Comparison of ENCODE assay signal across 9 cellular contexts in the genomic region with DNA sequence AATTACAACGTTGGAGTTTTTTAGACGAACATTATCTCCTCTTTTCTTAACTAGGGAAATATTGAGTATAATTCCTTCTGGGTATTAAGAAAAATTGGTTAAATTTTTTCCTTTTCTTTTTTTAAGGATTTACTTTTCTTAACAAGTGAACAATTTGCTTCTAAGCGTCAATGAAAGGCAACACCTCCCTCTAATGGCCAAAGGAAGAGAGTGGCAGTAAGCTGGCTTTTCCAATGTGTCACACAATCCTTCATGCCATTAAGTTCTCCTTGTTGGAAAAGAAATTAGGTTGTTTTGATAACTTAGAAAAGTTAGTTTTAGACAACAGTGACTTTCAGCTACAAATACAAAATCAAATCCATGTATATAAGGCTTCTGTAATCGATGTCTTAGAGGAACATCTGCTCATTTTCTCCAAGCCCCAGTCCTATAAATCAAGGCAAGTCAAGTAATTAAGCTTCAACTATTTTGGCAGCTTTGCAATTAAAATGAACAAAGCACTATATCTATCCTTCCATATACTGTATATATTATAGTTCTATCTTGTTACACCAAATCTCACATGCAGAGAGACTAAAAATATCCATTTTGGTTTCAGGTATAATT.
DNase-seq lines count a peak whose midpoint lies in the region; ATAC-seq, FAIRE-seq and TF ChIP-seq lines count a peak whose summit lies in the region.
"Had no signal": no experiment of that assay in that cellular context is flagged by ENCODE, and none has a peak within 500 bp of the region (broad histone marks: within the 10 kb centered on the region; RNA-seq: fewer than 3 reads in every experiment).

No MANE protein-coding gene starts in this region.

- H3K4me3 ChIP-seq in mucosa of descending colon: no peak overlapping the region
- no peak overlapping the region for H3K4me3 ChIP-seq in effector memory CD4-positive, alpha-beta T cell (ENCODE audit: insufficient read depth, low read depth, low read length, poor library complexity, severe bottlenecking)

- H3K4me1 ChIP-seq in mucosa of descending colon (ENCODE audit: low read depth): no peaks in the 10 kb centered on the region
- H3K4me1 ChIP-seq in effector memory CD4-positive, alpha-beta T cell (ENCODE audit: control insufficient read depth, insufficient read depth, low read length, poor library complexity, severe bottlenecking): no peaks in the 10 kb centered on the region

- H3K36me3 Mint-ChIP-seq in activated naive CD4-positive, alpha-beta T cell treated with anti-CD3 and anti-CD28 coated beads, Interleukin-2, amount 10 ng/mL, durations not matched to agents 7 days and 5 days: peaks cover 23% of the 10 kb centered on the region

- CTCF ChIA-PET in activated naive CD4-positive, alpha-beta T cell treated with anti-CD3 and anti-CD28 coated beads, Interleukin-2, amount 10 ng/mL, durations not matched to agents 7 days and 5 days (lab: Charles Lee): interaction anchor here (1.1 to 2.5 kb wide), 3 partner anchors 9 to 28 kb away, joined by 3 to 7 read pairs (median 5); no protein-coding TSS in a partner anchor

- peak; percentile 55 for TF ChIP-seq CTCF in GM12872 (IDR thresholded peaks at IDR 0.05; ENCODE audit: insufficient read depth, low read depth, low read length)
- TF ChIP-seq CTCF in mucosa of descending colon (IDR thresholded peaks at IDR 0.05): peak; percentile 40

- no peaks in the 10 kb centered on the region for H3K27me3 ChIP-seq in effector memory CD4-positive, alpha-beta T cell (replicated peaks; ENCODE audit: control insufficient read depth, insufficient read depth, low read length, poor library complexity, severe bottlenecking)

- no peaks in the 10 kb centered on the region for H3K9me3 Mint-ChIP-seq in activated naive CD4-positive, alpha-beta T cell treated with anti-CD3 and anti-CD28 coated beads, Interleukin-2, amount 10 ng/mL, durations not matched to agents 7 days and 5 days
- H3K9me3 Mint-ChIP-seq: dendritic cell treated with granulocyte-macrophage colony-stimulating factor and Interleukin-4, amounts not matched to agents 40 ng/mL and 50 ng/mL, for 4 days had no signal

- no peak overlapping the region for H3K27ac ChIP-seq in effector memory CD4-positive, alpha-beta T cell (ENCODE audit: insufficient read depth, low read length, poor library complexity, severe bottlenecking)

- H3K4me1 Mint-ChIP-seq in activated naive CD4-positive, alpha-beta T cell treated with anti-CD3 and anti-CD28 coated beads, Interleukin-2, amount 10 ng/mL, durations not matched to agents 7 days and 5 days: peaks cover 2% of the 10 kb centered on the region

- peak; percentile 65 for FAIRE-seq in A204.1 (lab: Jason Lieb, UNC)

- intact Hi-C loops in mucosa of descending colon (cut with DNase I, micrococcal nuclease): loop anchor here in 1 of 2 donors (10.0 kb wide), 1 partner anchor 617 kb away; no protein-coding TSS in a partner anchor

- H3K27ac Mint-ChIP-seq in activated naive CD4-positive, alpha-beta T cell treated with anti-CD3 and anti-CD28 coated beads, Interleukin-2, amount 10 ng/mL, durations not matched to agents 7 days and 5 days: no peak overlapping the region
- H3K27ac Mint-ChIP-seq: dendritic cell treated with granulocyte-macrophage colony-stimulating factor and Interleukin-4, amounts not matched to agents 40 ng/mL and 50 ng/mL, for 4 days had no signal

- H3K36me3 ChIP-seq in mucosa of descending colon (ENCODE audit: low read depth): no peaks in the 10 kb centered on the region
- H3K36me3 ChIP-seq in effector memory CD4-positive, alpha-beta T cell (ENCODE audit: control insufficient read depth, insufficient read depth, low read length): peaks cover 25% of the 10 kb centered on the region

- ATAC-seq in mucosa of descending colon: no peak

- no peak overlapping the region for H3K4me3 Mint-ChIP-seq in activated naive CD4-positive, alpha-beta T cell treated with anti-CD3 and anti-CD28 coated beads, Interleukin-2, amount 10 ng/mL, durations not matched to agents 7 days and 5 days
- H3K4me3 Mint-ChIP-seq: dendritic cell treated with granulocyte-macrophage colony-stimulating factor and Interleukin-4, amounts not matched to agents 40 ng/mL and 50 ng/mL, for 4 days had no signal

- peak; percentile 65 for DNase-seq in NCI-H526 treated with DMSO at 0.1 percent for 48 hours (lab: John Stamatoyannopoulos, UW)
- DNase-seq in dedifferentiated amniotic fluid mesenchymal stem cell (ENCODE audit: extremely low spot score): peak; percentile 66
- peak in 1 of 3 donors; percentile 38 for DNase-seq in mucosa of descending colon
- DNase-seq in effector memory CD4-positive, alpha-beta T cell: no peak
- no peak for DNase-seq in activated naive CD4-positive, alpha-beta T cell treated with anti-CD3 and anti-CD28 coated beads, Interleukin-2, amount 10 ng/mL, durations not matched to agents 7 days and 5 days
- DNase-seq in activated effector memory CD4-positive, alpha-beta T cell treated with anti-CD3 and anti-CD28 coated beads, Interleukin-2, amount 50 U/mL, for 16 hours: no peak

- H3K27me3 Mint-ChIP-seq in activated naive CD4-positive, alpha-beta T cell treated with anti-CD3 and anti-CD28 coated beads, Interleukin-2, amount 10 ng/mL, durations not matched to agents 7 days and 5 days: no peaks in the 10 kb centered on the region
- H3K27me3 Mint-ChIP-seq: dendritic cell treated with granulocyte-macrophage colony-stimulating factor and Interleukin-4, amounts not matched to agents 40 ng/mL and 50 ng/mL, for 4 days had no signal

- no peaks in the 10 kb centered on the region for H3K9me3 ChIP-seq in mucosa of descending colon
- no peaks in the 10 kb centered on the region for H3K9me3 ChIP-seq in effector memory CD4-positive, alpha-beta T cell (ENCODE audit: control insufficient read depth, low read length)

Comparison
In these comparisons a context has a peak if more than half of its experiments do, and no peak if none do; other contexts are left out.
1. DNase-seq: peak in NCI-H526 treated with DMSO at 0.1 percent for 48 hours (single experiment) and dedifferentiated amniotic fluid mesenchymal stem cell (single experiment); none in effector memory CD4-positive, alpha-beta T cell (0 of 3), activated naive CD4-positive, alpha-beta T cell treated with anti-CD3 and anti-CD28 coated beads, Interleukin-2, amount 10 ng/mL, durations not matched to agents 7 days and 5 days (single experiment) and activated effector memory CD4-positive, alpha-beta T cell treated with anti-CD3 and anti-CD28 coated beads, Interleukin-2, amount 50 U/mL, for 16 hours (single experiment).